9 cellular contexts compared by ENCODE assay signal in genomic region chr12:121784460-121784859, GRCh38. TPM values are rescaled to one million over a fixed set of nuclear protein-coding genes. Genes with fewer than 3 reads are reported as not detected.
DNase-seq lines count a peak whose midpoint lies in the region; ATAC-seq and TF ChIP-seq lines count a peak whose summit lies in the region.
"Had no signal": no experiment of that assay in that cellular context is flagged by ENCODE, and none has a peak within 500 bp of the region (broad histone marks: within the 10 kb centered on the region; RNA-seq: fewer than 3 reads in every experiment).

No MANE protein-coding gene starts in this region.

- no peak for TF ChIP-seq CTCF in activated B cell treated with CpG ODN at 0.5 μM for 24 hours (IDR thresholded peaks at IDR 0.05)
- TF ChIP-seq CTCF in fibroblast of mammary gland (conservative IDR thresholded peaks at IDR 0.05; ENCODE audit: control insufficient read depth, insufficient read depth, low read depth, low read length), result no peak
- TF ChIP-seq CTCF in lower lobe of right lung (IDR thresholded peaks at IDR 0.05), result no peak

- no peaks in the 10 kb centered on the region for H3K27me3 ChIP-seq in lower lobe of right lung (ENCODE audit: low read depth)

- H3K4me3 Mint-ChIP-seq in activated CD8-positive, alpha-beta memory T cell treated with anti-CD3 and anti-CD28 coated beads, Interleukin-2, amount 10 ng/mL, durations not matched to agents 7 days and 5 days, result peak overlapping the region; percentile 69
- H3K4me3 Mint-ChIP-seq in activated B cell treated with CpG ODN at 0.5 μM for 24 hours, result peak overlapping the region; percentile 72
- H3K4me3 Mint-ChIP-seq in stimulated activated naive CD8-positive, alpha-beta T cell treated with anti-CD3 and anti-CD28 coated beads, Interleukin-15, Interleukin-2, amounts not matched to agents 100 ng/mL and 50 ng/mL, for 24 hours, result peak overlapping the region; percentile 63

- peaks cover 42% of the 10 kb centered on the region for H3K36me3 Mint-ChIP-seq in activated CD8-positive, alpha-beta memory T cell treated with anti-CD3 and anti-CD28 coated beads, Interleukin-2, amount 10 ng/mL, durations not matched to agents 7 days and 5 days
- H3K36me3 Mint-ChIP-seq in activated B cell treated with CpG ODN at 0.5 μM for 24 hours (ENCODE audit: low read depth), result peaks cover 60% of the 10 kb centered on the region
- peaks cover 50% of the 10 kb centered on the region for H3K36me3 Mint-ChIP-seq in stimulated activated naive CD8-positive, alpha-beta T cell treated with anti-CD3 and anti-CD28 coated beads, Interleukin-15, Interleukin-2, amounts not matched to agents 100 ng/mL and 50 ng/mL, for 24 hours (ENCODE audit: low read depth)

- H3K27ac Mint-ChIP-seq in activated CD8-positive, alpha-beta memory T cell treated with anti-CD3 and anti-CD28 coated beads, Interleukin-2, amount 10 ng/mL, durations not matched to agents 7 days and 5 days, result peak overlapping the region; percentile 73
- peak overlapping the region; percentile 88 for H3K27ac Mint-ChIP-seq in activated B cell treated with CpG ODN at 0.5 μM for 24 hours
- peak overlapping the region; percentile 95 for H3K27ac Mint-ChIP-seq in stimulated activated naive CD8-positive, alpha-beta T cell treated with anti-CD3 and anti-CD28 coated beads, Interleukin-15, Interleukin-2, amounts not matched to agents 100 ng/mL and 50 ng/mL, for 24 hours

- H3K4me1 ChIP-seq in lower lobe of right lung, result peaks cover 62% of the 10 kb centered on the region

- peaks cover 17% of the 10 kb centered on the region for H3K36me3 ChIP-seq in lower lobe of right lung

- ATAC-seq in activated CD8-positive, alpha-beta memory T cell treated with anti-CD3 and anti-CD28 coated beads, Interleukin-2, amount 10 ng/mL, durations not matched to agents 7 days and 5 days, result no peak
- ATAC-seq in activated B cell treated with CpG ODN at 0.5 μM for 24 hours (ENCODE audit: low read depth), result no peak
- no peak for ATAC-seq in GM21367 (IDR thresholded peaks at IDR 0.05; ENCODE audit: unreplicated experiment)
- no peak for ATAC-seq in lower lobe of right lung

- H3K27me3 Mint-ChIP-seq in activated CD8-positive, alpha-beta memory T cell treated with anti-CD3 and anti-CD28 coated beads, Interleukin-2, amount 10 ng/mL, durations not matched to agents 7 days and 5 days, result no peaks in the 10 kb centered on the region
- no peaks in the 10 kb centered on the region for H3K27me3 Mint-ChIP-seq in activated B cell treated with CpG ODN at 0.5 μM for 24 hours
- no peaks in the 10 kb centered on the region for H3K27me3 Mint-ChIP-seq in stimulated activated naive CD8-positive, alpha-beta T cell treated with anti-CD3 and anti-CD28 coated beads, Interleukin-15, Interleukin-2, amounts not matched to agents 100 ng/mL and 50 ng/mL, for 24 hours

- no peaks in the 10 kb centered on the region for H3K9me3 Mint-ChIP-seq in activated CD8-positive, alpha-beta memory T cell treated with anti-CD3 and anti-CD28 coated beads, Interleukin-2, amount 10 ng/mL, durations not matched to agents 7 days and 5 days (ENCODE audit: low read depth)
- H3K9me3 Mint-ChIP-seq in activated B cell treated with CpG ODN at 0.5 μM for 24 hours, result no peaks in the 10 kb centered on the region
- no peaks in the 10 kb centered on the region for H3K9me3 Mint-ChIP-seq in stimulated activated naive CD8-positive, alpha-beta T cell treated with anti-CD3 and anti-CD28 coated beads, Interleukin-15, Interleukin-2, amounts not matched to agents 100 ng/mL and 50 ng/mL, for 24 hours

- intact Hi-C loops in activated B cell treated with CpG ODN at 0.5 μM for 24 hours (cut with micrococcal nuclease) (no loop called here), lower lobe of right lung (cut with DNase I) (no loop called here)

- DNase-seq in activated CD8-positive, alpha-beta memory T cell treated with anti-CD3 and anti-CD28 coated beads, Interleukin-2, amount 10 ng/mL, durations not matched to agents 7 days and 5 days, result no peak
- DNase-seq in activated CD8-positive, alpha-beta memory T cell treated with anti-CD3 and anti-CD28 coated beads, Interleukin-2, amount 50 U/mL, for 48 hours, result no peak
- DNase-seq in activated B cell treated with CpG ODN at 0.5 μM for 24 hours (no peak), fibroblast of mammary gland (ENCODE audit: low read depth) (peak; percentile 96), DMS79 (lab: John Stamatoyannopoulos, UW) (no peak), lower lobe of right lung (no peak)
- DNase-seq: NCI-H2171 had no signal

- POLR2A ChIA-PET in activated B cell treated with CpG ODN at 0.5 μM for 24 hours (lab: Charles Lee), result interaction anchor here (0.6 to 33.0 kb wide), 5 partner anchors 10 to 880 kb away, joined by 3 to 1155 read pairs (median 5); partner anchors contain the start of genes RHOF and SETD1B

- no peak overlapping the region for H3K27ac ChIP-seq in lower lobe of right lung

- H3K4me3 ChIP-seq in fibroblast of mammary gland (ENCODE audit: control insufficient read depth, low read depth, low read length) (no peak overlapping the region), lower lobe of right lung (no peak overlapping the region)

- no peaks in the 10 kb centered on the region for H3K9me3 ChIP-seq in lower lobe of right lung

- CTCF ChIA-PET in activated CD8-positive, alpha-beta memory T cell treated with anti-CD3 and anti-CD28 coated beads, Interleukin-2, amount 10 ng/mL, durations not matched to agents 7 days and 5 days (lab: Charles Lee), result interaction anchor here (32.8 to 45.4 kb wide), 2 partner anchors 2 to 13 kb away, joined by 1678 read pairs; partner anchors contain the start of genes RHOF and SETD1B
- CTCF ChIA-PET in activated B cell treated with CpG ODN at 0.5 μM for 24 hours (lab: Charles Lee), result interaction anchor here (15.0 kb wide), 1 partner anchor 8 kb away, joined by 387 read pairs; the partner anchor contains the start of gene RHOF

- H3K4me1 Mint-ChIP-seq in activated CD8-positive, alpha-beta memory T cell treated with anti-CD3 and anti-CD28 coated beads, Interleukin-2, amount 10 ng/mL, durations not matched to agents 7 days and 5 days, result peaks cover 74% of the 10 kb centered on the region
- peaks cover 88% of the 10 kb centered on the region for H3K4me1 Mint-ChIP-seq in activated B cell treated with CpG ODN at 0.5 μM for 24 hours
- peaks cover 94% of the 10 kb centered on the region for H3K4me1 Mint-ChIP-seq in stimulated activated naive CD8-positive, alpha-beta T cell treated with anti-CD3 and anti-CD28 coated beads, Interleukin-15, Interleukin-2, amounts not matched to agents 100 ng/mL and 50 ng/mL, for 24 hours (ENCODE audit: low read depth)

RNA-seq across cellular contexts. Expression of gene RHOF, which starts 9.0 kb away (rescaled TPM):
- total RNA-seq in activated CD8-positive, alpha-beta memory T cell treated with anti-CD3 and anti-CD28 coated beads, Interleukin-2, amount 10 ng/mL, durations not matched to agents 7 days and 5 days, result 100 to 1,000 TPM; 114 to 137 TPM
- 133 and 142 TPM in 2 replicates for total RNA-seq in activated B cell treated with CpG ODN at 0.5 μM for 24 hours
- 28.7 TPM for total RNA-seq in lower lobe of right lung

RNA-seq across cellular contexts. Expression of gene SETD1B, which starts 19.3 kb away (rescaled TPM):
- 10 to 100 TPM; 33.7 to 35.9 TPM for total RNA-seq in activated CD8-positive, alpha-beta memory T cell treated with anti-CD3 and anti-CD28 coated beads, Interleukin-2, amount 10 ng/mL, durations not matched to agents 7 days and 5 days
- 36.0 and 40.3 TPM in 2 replicates for total RNA-seq in activated B cell treated with CpG ODN at 0.5 μM for 24 hours
- total RNA-seq in lower lobe of right lung, result 19.7 TPM
